ENCODE assay signal across 8 cellular contexts in genomic region chr7:149028346-149029109, GRCh38. TPM values are rescaled to one million over a fixed set of nuclear protein-coding genes. Genes with fewer than 3 reads are reported as not detected.
DNase-seq lines count a peak whose midpoint lies in the region; ATAC-seq and TF ChIP-seq lines count a peak whose summit lies in the region.

A gene with protein sequence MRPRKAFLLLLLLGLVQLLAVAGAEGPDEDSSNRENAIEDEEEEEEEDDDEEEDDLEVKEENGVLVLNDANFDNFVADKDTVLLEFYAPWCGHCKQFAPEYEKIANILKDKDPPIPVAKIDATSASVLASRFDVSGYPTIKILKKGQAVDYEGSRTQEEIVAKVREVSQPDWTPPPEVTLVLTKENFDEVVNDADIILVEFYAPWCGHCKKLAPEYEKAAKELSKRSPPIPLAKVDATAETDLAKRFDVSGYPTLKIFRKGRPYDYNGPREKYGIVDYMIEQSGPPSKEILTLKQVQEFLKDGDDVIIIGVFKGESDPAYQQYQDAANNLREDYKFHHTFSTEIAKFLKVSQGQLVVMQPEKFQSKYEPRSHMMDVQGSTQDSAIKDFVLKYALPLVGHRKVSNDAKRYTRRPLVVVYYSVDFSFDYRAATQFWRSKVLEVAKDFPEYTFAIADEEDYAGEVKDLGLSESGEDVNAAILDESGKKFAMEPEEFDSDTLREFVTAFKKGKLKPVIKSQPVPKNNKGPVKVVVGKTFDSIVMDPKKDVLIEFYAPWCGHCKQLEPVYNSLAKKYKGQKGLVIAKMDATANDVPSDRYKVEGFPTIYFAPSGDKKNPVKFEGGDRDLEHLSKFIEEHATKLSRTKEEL (minus strand): TSS chr7:149028505. CDS start chr7:149028408, 97 bp downstream.

- no peaks in the 10 kb centered on the region for H3K9me3 ChIP-seq in lower lobe of right lung

- H3K27me3 ChIP-seq in lower lobe of right lung (ENCODE audit: low read depth), result no peaks in the 10 kb centered on the region

- peaks cover 28% of the 10 kb centered on the region for H3K4me1 ChIP-seq in lower lobe of right lung

- no peaks in the 10 kb centered on the region for H3K36me3 ChIP-seq in lower lobe of right lung

- H3K4me3 ChIP-seq in lower lobe of right lung, result peak within 1 kb of the TSS; percentile 83

- peak; percentile 32 for TF ChIP-seq CTCF in lower lobe of right lung (IDR thresholded peaks at IDR 0.05)

- ATAC-seq in GM19467 (IDR thresholded peaks at IDR 0.05; ENCODE audit: unreplicated experiment), result peak; percentile 92
- ATAC-seq in lower lobe of right lung, result peak; percentile 97 to 99

- intact Hi-C loops in lower lobe of right lung (cut with DNase I), result no loop called here

- peak within 1 kb of the TSS; percentile 95 for H3K27ac ChIP-seq in lower lobe of right lung

- DNase-seq in COLO668 (lab: John Stamatoyannopoulos, UW; ENCODE audit: unreplicated experiment) (peak; percentile 99), HS-27A (ENCODE audit: low read depth) (peak; percentile 82), NK-92 (lab: John Stamatoyannopoulos, UW; ENCODE audit: unreplicated experiment) (peak; percentile 96), lower lobe of right lung (peak; percentile 100)
- DNase-seq in activated CD8-positive, alpha-beta memory T cell treated with anti-CD3 and anti-CD28 coated beads for 1 hour (ENCODE audit: extremely low read depth in 1 of 2, low read depth in 1 of 2), result peak; percentile 98 to 99
- peak; percentile 99 for DNase-seq in effector CD4-positive, alpha-beta T cell
- DNase-seq in stimulated activated CD4-positive, alpha-beta T cell treated with anti-CD3 and anti-CD28 coated beads, TNF-alpha, amount 100 ng/mL, for 24 hours (ENCODE audit: low read depth in 3 of 3), result peak; percentile 98 to 100 (median 99)

RNA-seq across cellular contexts. Expression of the gene that starts here (rescaled TPM):
- total RNA-seq in lower lobe of right lung, result 123 TPM

Comparison
In these comparisons a context has a peak if more than half of its experiments do, and no peak if none do; other contexts are left out.
1. Peak in every context shown above with its lines: DNase-seq, ATAC-seq, H3K4me3 ChIP-seq and H3K27ac ChIP-seq.